In genomic region chr3:48464713-48465221, GRCh38 we compare ENCODE assay signal across 1 cellular context.
TF ChIP-seq lines count a peak whose summit lies in the region.

No MANE protein-coding gene starts in this region.

TF ChIP-seq in H1, 55 proteins besides CTCF, POLR2A, EP300 and RAD21:
- TF ChIP-seq CBX8 (IDR thresholded peaks at IDR 0.05; ENCODE audit: borderline replicate concordance, low read depth, low read length) = no peak
- no peak for TF ChIP-seq TEAD4 (IDR thresholded peaks at IDR 0.05; ENCODE audit: low read depth, low read length)
- TF ChIP-seq BRCA1 (IDR thresholded peaks at IDR 0.05; ENCODE audit: low read depth, low read length) = no peak
TF ChIP-seq in H1: peak in this region for 0.
